1 cellular context compared by ENCODE assay signal in the genomic region with DNA sequence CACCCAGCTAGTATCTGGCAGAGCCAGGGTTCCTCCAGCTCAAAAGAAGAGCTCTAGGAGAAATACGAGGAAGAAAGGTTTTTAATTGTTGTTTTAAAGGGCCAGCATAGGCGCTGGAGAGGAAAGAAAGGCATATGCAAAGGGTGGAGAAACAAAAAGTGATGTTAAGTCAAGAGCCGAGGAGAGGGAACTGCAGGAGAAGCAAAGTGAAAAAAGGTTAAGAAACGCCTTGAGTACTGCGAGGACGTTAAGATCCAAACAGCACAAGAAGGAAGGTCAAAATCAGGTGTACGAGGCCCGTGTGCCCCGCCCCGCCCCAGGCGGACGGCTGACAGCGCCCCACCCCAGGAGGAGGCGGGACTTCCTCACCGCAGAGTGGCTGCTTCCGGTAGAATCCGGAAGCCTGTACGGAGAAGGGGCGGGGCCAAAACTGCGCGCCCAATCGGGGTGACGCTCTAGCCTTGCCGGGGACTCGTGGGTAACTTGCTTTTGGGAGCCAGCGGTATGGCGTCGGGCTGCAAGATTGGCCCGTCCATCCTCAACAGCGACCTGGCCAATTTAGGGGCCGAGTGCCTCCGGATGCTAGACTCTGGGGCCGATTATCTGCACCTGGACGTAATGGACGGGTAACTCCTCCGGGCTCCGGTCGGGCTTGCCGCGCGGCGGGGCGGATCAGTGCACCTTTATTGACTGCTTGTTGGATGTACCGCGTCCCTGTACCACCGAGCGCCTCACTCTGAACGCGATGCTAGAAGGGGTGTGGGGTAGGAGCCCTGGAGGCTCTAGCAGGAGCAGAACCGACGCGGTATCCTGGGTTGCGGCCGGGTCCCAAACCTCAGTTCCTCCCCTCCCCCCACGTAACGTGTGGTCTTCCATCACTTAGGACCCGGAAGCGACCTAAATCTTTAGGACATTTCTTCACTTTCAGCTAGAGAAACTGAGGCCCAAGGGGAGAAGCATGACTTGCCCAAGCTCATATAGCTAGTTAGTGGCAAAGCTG.
TF ChIP-seq lines count a peak whose summit lies in the region.

A gene (plus strand): TSS at position 481 of the 1,000 bp plus-strand sequence. CDS start 24 bp downstream, at position 505.

TF ChIP-seq in HepG2, 621 proteins besides CTCF, POLR2A, EP300 and RAD21 (continued from another document and continues in another):
- TF ChIP-seq, protein P1, sequence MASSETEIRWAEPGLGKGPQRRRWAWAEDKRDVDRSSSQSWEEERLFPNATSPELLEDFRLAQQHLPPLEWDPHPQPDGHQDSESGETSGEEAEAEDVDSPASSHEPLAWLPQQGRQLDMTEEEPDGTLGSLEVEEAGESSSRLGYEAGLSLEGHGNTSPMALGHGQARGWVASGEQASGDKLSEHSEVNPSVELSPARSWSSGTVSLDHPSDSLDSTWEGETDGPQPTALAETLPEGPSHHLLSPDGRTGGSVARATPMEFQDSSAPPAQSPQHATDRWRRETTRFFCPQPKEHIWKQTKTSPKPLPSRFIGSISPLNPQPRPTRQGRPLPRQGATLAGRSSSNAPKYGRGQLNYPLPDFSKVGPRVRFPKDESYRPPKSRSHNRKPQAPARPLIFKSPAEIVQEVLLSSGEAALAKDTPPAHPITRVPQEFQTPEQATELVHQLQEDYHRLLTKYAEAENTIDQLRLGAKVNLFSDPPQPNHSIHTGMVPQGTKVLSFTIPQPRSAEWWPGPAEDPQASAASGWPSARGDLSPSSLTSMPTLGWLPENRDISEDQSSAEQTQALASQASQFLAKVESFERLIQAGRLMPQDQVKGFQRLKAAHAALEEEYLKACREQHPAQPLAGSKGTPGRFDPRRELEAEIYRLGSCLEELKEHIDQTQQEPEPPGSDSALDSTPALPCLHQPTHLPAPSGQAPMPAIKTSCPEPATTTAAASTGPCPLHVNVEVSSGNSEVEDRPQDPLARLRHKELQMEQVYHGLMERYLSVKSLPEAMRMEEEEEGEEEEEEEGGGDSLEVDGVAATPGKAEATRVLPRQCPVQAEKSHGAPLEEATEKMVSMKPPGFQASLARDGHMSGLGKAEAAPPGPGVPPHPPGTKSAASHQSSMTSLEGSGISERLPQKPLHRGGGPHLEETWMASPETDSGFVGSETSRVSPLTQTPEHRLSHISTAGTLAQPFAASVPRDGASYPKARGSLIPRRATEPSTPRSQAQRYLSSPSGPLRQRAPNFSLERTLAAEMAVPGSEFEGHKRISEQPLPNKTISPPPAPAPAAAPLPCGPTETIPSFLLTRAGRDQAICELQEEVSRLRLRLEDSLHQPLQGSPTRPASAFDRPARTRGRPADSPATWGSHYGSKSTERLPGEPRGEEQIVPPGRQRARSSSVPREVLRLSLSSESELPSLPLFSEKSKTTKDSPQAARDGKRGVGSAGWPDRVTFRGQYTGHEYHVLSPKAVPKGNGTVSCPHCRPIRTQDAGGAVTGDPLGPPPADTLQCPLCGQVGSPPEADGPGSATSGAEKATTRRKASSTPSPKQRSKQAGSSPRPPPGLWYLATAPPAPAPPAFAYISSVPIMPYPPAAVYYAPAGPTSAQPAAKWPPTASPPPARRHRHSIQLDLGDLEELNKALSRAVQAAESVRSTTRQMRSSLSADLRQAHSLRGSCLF (CRISPR knock-in tag; IDR thresholded peaks at IDR 0.05; ENCODE audit: borderline replicate concordance) = no peak
- TF ChIP-seq PTBP1 (IDR thresholded peaks at IDR 0.05; ENCODE audit: low read depth, low read length, poor library complexity, severe bottlenecking) (peak; percentile 80), KAT8 (CRISPR knock-in tag; IDR thresholded peaks at IDR 0.05) (peak; percentile 97), ZNF329 (CRISPR knock-in tag; IDR thresholded peaks at IDR 0.05; ENCODE audit: low read depth) (0 out of 2 replicates have a peak, but pooled peaks have one; percentile 21), ZNF253 (CRISPR knock-in tag; IDR thresholded peaks at IDR 0.05; ENCODE audit: borderline replicate concordance) (0 out of 2 replicates have a peak, but pooled peaks have one; percentile 21), ZNF292 (CRISPR knock-in tag; IDR thresholded peaks at IDR 0.05; ENCODE audit: borderline replicate concordance, low read depth) (peak; percentile 62), MZF1 (CRISPR knock-in tag; IDR thresholded peaks at IDR 0.05; ENCODE audit: borderline replicate concordance) (0 out of 2 replicates have a peak, but pooled peaks have one; percentile 27), RARG (CRISPR knock-in tag; IDR thresholded peaks at IDR 0.05; ENCODE audit: low read depth) (no peak), MTA1 (CRISPR knock-in tag; IDR thresholded peaks at IDR 0.05; ENCODE audit: borderline replicate concordance) (peak; percentile 20; the same call in 1 of the 2 replicates), ZNF788 (CRISPR knock-in tag; IDR thresholded peaks at IDR 0.05; ENCODE audit: borderline replicate concordance) (peak; percentile 80; the same call in 1 of the 2 replicates), ZNF205 (CRISPR knock-in tag; IDR thresholded peaks at IDR 0.05) (no peak), KDM1A (CRISPR knock-in tag; IDR thresholded peaks at IDR 0.05) (no peak), AGO1 (IDR thresholded peaks at IDR 0.05; ENCODE audit: low read depth, low read length, poor library complexity, severe bottlenecking) (peak; percentile 45), SMAD9 (CRISPR knock-in tag; IDR thresholded peaks at IDR 0.05) (no peak; the same call in 1 of the 2 replicates), ZNF672 (CRISPR knock-in tag; IDR thresholded peaks at IDR 0.05) (no peak), MTF2 (CRISPR knock-in tag; IDR thresholded peaks at IDR 0.05; ENCODE audit: borderline replicate concordance) (peak; percentile 28), EEA1 (CRISPR knock-in tag; IDR thresholded peaks at IDR 0.05; ENCODE audit: borderline replicate concordance) (no peak), CBX1 (IDR thresholded peaks at IDR 0.05; ENCODE audit: low read depth) (peak; percentile 91), ZNF557 (CRISPR knock-in tag; IDR thresholded peaks at IDR 0.05) (no peak), NFRKB (IDR thresholded peaks at IDR 0.05) (no peak), ZNF570 (CRISPR knock-in tag; IDR thresholded peaks at IDR 0.05; ENCODE audit: borderline replicate concordance) (no peak), KDM3A (CRISPR knock-in tag; IDR thresholded peaks at IDR 0.05; ENCODE audit: low read depth) (peak; percentile 73; the same call in 1 of the 2 replicates), ZNF501 (CRISPR knock-in tag; IDR thresholded peaks at IDR 0.05) (peak; percentile 73; the same call in 1 of the 2 replicates), ZNF33A (CRISPR knock-in tag; IDR thresholded peaks at IDR 0.05; ENCODE audit: borderline replicate concordance) (no peak), KLF9 (CRISPR knock-in tag; IDR thresholded peaks at IDR 0.05; ENCODE audit: low read depth) (no peak), ZNF83 (CRISPR knock-in tag; IDR thresholded peaks at IDR 0.05; ENCODE audit: borderline replicate concordance) (no peak), JDP2 (CRISPR knock-in tag; IDR thresholded peaks at IDR 0.05; ENCODE audit: borderline replicate concordance) (no peak), PRMT3 (CRISPR knock-in tag; IDR thresholded peaks at IDR 0.05; ENCODE audit: borderline replicate concordance, low read depth) (no peak), RFXAP (CRISPR knock-in tag; IDR thresholded peaks at IDR 0.05; ENCODE audit: borderline replicate concordance) (peak; percentile 80), ZNF235 (CRISPR knock-in tag; IDR thresholded peaks at IDR 0.05; ENCODE audit: borderline replicate concordance) (peak; percentile 65; the same call in 1 of the 2 replicates), TRIM24 (CRISPR knock-in tag; IDR thresholded peaks at IDR 0.05) (no peak), ZNF883 (CRISPR knock-in tag; IDR thresholded peaks at IDR 0.05; ENCODE audit: not compliant biosample characterization) (peak; percentile 66), ARID2 (CRISPR knock-in tag; IDR thresholded peaks at IDR 0.05; ENCODE audit: borderline replicate concordance) (0 out of 2 replicates have a peak, but pooled peaks have one; percentile 69), FOXC1 (CRISPR knock-in tag; IDR thresholded peaks at IDR 0.05; ENCODE audit: borderline replicate concordance) (peak; percentile 57; the same call in 1 of the 2 replicates)
- TF ChIP-seq, protein P2, sequence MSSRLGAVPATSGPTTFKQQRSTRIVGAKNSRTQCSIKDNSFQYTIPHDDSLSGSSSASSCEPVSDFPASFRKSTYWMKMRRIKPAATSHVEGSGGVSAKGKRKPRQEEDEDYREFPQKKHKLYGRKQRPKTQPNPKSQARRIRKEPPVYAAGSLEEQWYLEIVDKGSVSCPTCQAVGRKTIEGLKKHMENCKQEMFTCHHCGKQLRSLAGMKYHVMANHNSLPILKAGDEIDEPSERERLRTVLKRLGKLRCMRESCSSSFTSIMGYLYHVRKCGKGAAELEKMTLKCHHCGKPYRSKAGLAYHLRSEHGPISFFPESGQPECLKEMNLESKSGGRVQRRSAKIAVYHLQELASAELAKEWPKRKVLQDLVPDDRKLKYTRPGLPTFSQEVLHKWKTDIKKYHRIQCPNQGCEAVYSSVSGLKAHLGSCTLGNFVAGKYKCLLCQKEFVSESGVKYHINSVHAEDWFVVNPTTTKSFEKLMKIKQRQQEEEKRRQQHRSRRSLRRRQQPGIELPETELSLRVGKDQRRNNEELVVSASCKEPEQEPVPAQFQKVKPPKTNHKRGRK (CRISPR knock-in tag; IDR thresholded peaks at IDR 0.05) = no peak
- TF ChIP-seq, protein P3, sequence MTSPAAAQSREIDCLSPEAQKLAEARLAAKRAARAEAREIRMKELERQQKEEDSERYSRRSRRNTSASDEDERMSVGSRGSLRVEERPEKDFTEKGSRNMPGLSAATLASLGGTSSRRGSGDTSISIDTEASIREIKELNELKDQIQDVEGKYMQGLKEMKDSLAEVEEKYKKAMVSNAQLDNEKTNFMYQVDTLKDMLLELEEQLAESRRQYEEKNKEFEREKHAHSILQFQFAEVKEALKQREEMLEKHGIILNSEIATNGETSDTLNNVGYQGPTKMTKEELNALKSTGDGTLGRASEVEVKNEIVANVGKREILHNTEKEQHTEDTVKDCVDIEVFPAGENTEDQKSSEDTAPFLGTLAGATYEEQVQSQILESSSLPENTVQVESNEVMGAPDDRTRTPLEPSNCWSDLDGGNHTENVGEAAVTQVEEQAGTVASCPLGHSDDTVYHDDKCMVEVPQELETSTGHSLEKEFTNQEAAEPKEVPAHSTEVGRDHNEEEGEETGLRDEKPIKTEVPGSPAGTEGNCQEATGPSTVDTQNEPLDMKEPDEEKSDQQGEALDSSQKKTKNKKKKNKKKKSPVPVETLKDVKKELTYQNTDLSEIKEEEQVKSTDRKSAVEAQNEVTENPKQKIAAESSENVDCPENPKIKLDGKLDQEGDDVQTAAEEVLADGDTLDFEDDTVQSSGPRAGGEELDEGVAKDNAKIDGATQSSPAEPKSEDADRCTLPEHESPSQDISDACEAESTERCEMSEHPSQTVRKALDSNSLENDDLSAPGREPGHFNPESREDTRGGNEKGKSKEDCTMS (CRISPR knock-in tag; conservative IDR thresholded peaks at IDR 0.05) = no peak
- TF ChIP-seq, protein P4, sequence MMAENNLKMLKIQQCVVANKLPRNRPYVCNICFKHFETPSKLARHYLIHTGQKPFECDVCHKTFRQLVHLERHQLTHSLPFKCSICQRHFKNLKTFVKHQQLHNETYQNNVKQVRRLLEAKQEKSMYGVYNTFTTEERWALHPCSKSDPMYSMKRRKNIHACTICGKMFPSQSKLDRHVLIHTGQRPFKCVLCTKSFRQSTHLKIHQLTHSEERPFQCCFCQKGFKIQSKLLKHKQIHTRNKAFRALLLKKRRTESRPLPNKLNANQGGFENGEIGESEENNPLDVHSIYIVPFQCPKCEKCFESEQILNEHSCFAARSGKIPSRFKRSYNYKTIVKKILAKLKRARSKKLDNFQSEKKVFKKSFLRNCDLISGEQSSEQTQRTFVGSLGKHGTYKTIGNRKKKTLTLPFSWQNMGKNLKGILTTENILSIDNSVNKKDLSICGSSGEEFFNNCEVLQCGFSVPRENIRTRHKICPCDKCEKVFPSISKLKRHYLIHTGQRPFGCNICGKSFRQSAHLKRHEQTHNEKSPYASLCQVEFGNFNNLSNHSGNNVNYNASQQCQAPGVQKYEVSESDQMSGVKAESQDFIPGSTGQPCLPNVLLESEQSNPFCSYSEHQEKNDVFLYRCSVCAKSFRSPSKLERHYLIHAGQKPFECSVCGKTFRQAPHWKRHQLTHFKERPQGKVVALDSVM (CRISPR knock-in tag; IDR thresholded peaks at IDR 0.05) = peak; percentile 3; the same call in 1 of the 2 replicates
- TF ChIP-seq, protein P5, sequence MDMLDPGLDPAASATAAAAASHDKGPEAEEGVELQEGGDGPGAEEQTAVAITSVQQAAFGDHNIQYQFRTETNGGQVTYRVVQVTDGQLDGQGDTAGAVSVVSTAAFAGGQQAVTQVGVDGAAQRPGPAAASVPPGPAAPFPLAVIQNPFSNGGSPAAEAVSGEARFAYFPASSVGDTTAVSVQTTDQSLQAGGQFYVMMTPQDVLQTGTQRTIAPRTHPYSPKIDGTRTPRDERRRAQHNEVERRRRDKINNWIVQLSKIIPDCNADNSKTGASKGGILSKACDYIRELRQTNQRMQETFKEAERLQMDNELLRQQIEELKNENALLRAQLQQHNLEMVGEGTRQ (IDR thresholded peaks at IDR 0.05; ENCODE audit: low read depth, low read length) = no peak
- TF ChIP-seq, protein P5 (CRISPR knock-in tag; IDR thresholded peaks at IDR 0.05; ENCODE audit: borderline replicate concordance) = no peak
- TF ChIP-seq, protein P6, sequence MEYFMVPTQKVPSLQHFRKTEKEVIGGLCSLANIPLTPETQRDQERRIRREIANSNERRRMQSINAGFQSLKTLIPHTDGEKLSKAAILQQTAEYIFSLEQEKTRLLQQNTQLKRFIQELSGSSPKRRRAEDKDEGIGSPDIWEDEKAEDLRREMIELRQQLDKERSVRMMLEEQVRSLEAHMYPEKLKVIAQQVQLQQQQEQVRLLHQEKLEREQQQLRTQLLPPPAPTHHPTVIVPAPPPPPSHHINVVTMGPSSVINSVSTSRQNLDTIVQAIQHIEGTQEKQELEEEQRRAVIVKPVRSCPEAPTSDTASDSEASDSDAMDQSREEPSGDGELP (IDR thresholded peaks at IDR 0.05; ENCODE audit: borderline replicate concordance, low read depth) = peak; percentile 66; the same call in 1 of the 2 replicates
- TF ChIP-seq, protein P7, sequence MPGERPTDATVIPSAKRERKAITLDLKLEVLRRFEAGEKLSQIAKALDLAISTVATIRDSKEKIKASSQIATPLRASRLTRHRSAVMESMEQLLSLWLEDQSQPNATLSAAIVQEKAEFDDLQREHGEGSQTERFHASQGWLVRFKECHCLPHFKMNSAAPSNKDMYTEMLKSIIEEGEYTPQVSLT (CRISPR knock-in tag; IDR thresholded peaks at IDR 0.05; ENCODE audit: borderline replicate concordance, low read depth) = no peak
